15 cellular contexts compared by ENCODE assay signal in genomic region chr2:169716938-169717690, GRCh38. TPM values are rescaled to one million over a fixed set of nuclear protein-coding genes. Genes with fewer than 3 reads are reported as not detected.
A peak's percentile ranks its signal among the peaks of the same experiment; 100 is the strongest.
DNase-seq lines count a peak whose midpoint lies in the region; ATAC-seq, FAIRE-seq and TF ChIP-seq lines count a peak whose summit lies in the region.
"Had no signal": no experiment of that assay in that cellular context is flagged by ENCODE, and none has a peak within 500 bp of the region (broad histone marks: within the 10 kb centered on the region; RNA-seq: fewer than 3 reads in every experiment).

No MANE protein-coding gene starts in this region.

- H3K27ac ChIP-seq in A549 (peak overlapping the region in 1 of 2 experiments; percentile 47; a peak in 4 of 6 replicates), ascending aorta (no peak overlapping the region)

- peaks cover 12% of the 10 kb centered on the region for H3K4me1 ChIP-seq in A549
- peaks cover 0 to 3% of the 10 kb centered on the region in 2 donors for H3K4me1 ChIP-seq in ascending aorta
- H3K4me1 ChIP-seq: HAP-1 had no signal

- TF ChIP-seq POLR2A in A549 (IDR thresholded peaks at IDR 0.05; ENCODE audit: low read length) = no peak

- WGBS in A549 (ENCODE audit: missing lambda C conversion rate) = 63% methylated on average over 12 of the region's 12 CpGs

- TF ChIP-seq CTCF in A549 (IDR thresholded peaks at IDR 0.05) (no peak), WTC11 (IDR thresholded peaks at IDR 0.05) (no peak), progenitor cell of endocrine pancreas (IDR thresholded peaks at IDR 0.05; ENCODE audit: unreplicated experiment) (no peak), ascending aorta (IDR thresholded peaks at IDR 0.05) (no peak)

- H3K36me3 ChIP-seq in ascending aorta = no peaks in the 10 kb centered on the region
- H3K36me3 ChIP-seq: HAP-1 had no signal

- no peaks in the 10 kb centered on the region for H3K9me3 ChIP-seq in A549
- no peaks in the 10 kb centered on the region for H3K9me3 ChIP-seq in ascending aorta

- intact Hi-C loops in ascending aorta (cut with DNase I) = no loop called here

- no peak for TF ChIP-seq RAD21 in A549 (conservative IDR thresholded peaks at IDR 0.05 in 1 of 2, IDR thresholded peaks at IDR 0.05 in 1 of 2)

- ATAC-seq in A549 = peak in 1 of 2 experiments; percentile 52; a peak in 3 of 6 replicates
- ATAC-seq in WTC11 = no peak

- no peak for FAIRE-seq in A549 (lab: Jason Lieb, UNC)
- FAIRE-seq: kidney had no signal

- POLR2A ChIA-PET in A549 (lab: Yijun Ruan, JAX) (no interaction called here), WTC11 (lab: Charles Lee) (no interaction called here)

- no peak overlapping the region for H3K4me3 Mint-ChIP-seq in WTC11
- H3K4me3 Mint-ChIP-seq in progenitor cell of endocrine pancreas (ENCODE audit: low read depth) = no peak overlapping the region

- CTCF ChIA-PET in A549 (lab: Yijun Ruan, JAX) (interaction anchor here (0.6 kb wide), 1 partner anchor 285 kb away, joined by 4 read pairs; no protein-coding TSS in a partner anchor), WTC11 (lab: Charles Lee) (no interaction called here)

- no peaks in the 10 kb centered on the region for H3K27me3 ChIP-seq in ascending aorta

- H3K36me3 Mint-ChIP-seq in WTC11 = no peaks in the 10 kb centered on the region
- no peaks in the 10 kb centered on the region for H3K36me3 Mint-ChIP-seq in progenitor cell of endocrine pancreas (ENCODE audit: insufficient read depth)

- H3K27ac Mint-ChIP-seq in WTC11 (no peak overlapping the region; the same call in 1 of the 2 replicates), progenitor cell of endocrine pancreas (no peak overlapping the region)

- H3K9me3 Mint-ChIP-seq in WTC11 (no peaks in the 10 kb centered on the region), progenitor cell of endocrine pancreas (ENCODE audit: low read depth) (no peaks in the 10 kb centered on the region)

- H3K27me3 Mint-ChIP-seq in WTC11 (ENCODE audit: low read depth) (no peaks in the 10 kb centered on the region; the same call in 1 of the 2 replicates), progenitor cell of endocrine pancreas (no peaks in the 10 kb centered on the region)

- no peak for TF ChIP-seq EP300 in A549 (IDR thresholded peaks at IDR 0.05)

- peak in 1 of 2 experiments; percentile 57 for DNase-seq in A549 (ENCODE audit: low read depth in 1 of 2, low spot score in 1 of 2)
- peak; percentile 57 for DNase-seq in NCI-H146 (lab: John Stamatoyannopoulos, UW)
- DNase-seq in WTC11 (ENCODE audit: low spot score) = no peak
- peak; percentile 26 for DNase-seq in left kidney (ENCODE audit: low read depth, low spot score)
- no peak for DNase-seq in progenitor cell of endocrine pancreas (ENCODE audit: low spot score, unreplicated experiment)
- no peak for DNase-seq in ascending aorta (ENCODE audit: low spot score in 2 of 2)
- no peak for DNase-seq in NCI-H187 treated with DMSO at 0.1 percent for 48 hours (lab: John Stamatoyannopoulos, UW)
- DNase-seq in stimulated activated naive CD4-positive, alpha-beta T cell treated with Interleukin-2 at 50 U/mL for 16 hours (lab: John Stamatoyannopoulos, UW) = no peak
- DNase-seq: activated CD4-positive, CD25-positive, alpha-beta regulatory T cell treated with anti-CD3 and anti-CD28 coated beads, Interleukin-2, amount 50 U/mL, for 72 hours; central memory CD4-positive, alpha-beta T cell; DND-41; kidney; stimulated activated CD4-positive, alpha-beta T cell treated with anti-CD3 and anti-CD28 coated beads, Interleukin-15, amount 100 ng/mL, for 24 hours had no signal

- peaks cover 10% of the 10 kb centered on the region for H3K4me1 Mint-ChIP-seq in WTC11
- H3K4me1 Mint-ChIP-seq in progenitor cell of endocrine pancreas (ENCODE audit: low read depth) = peaks cover 15% of the 10 kb centered on the region

- H3K4me3 ChIP-seq in A549 (no peak overlapping the region), ascending aorta (no peak overlapping the region)
- H3K4me3 ChIP-seq: HAP-1 had no signal

- H3K4me2 ChIP-seq in A549 = peak overlapping the region; percentile 27; the same call in 2 of the 3 replicates

TF ChIP-seq in A549, 52 proteins besides CTCF, POLR2A, EP300 and RAD21:
- TF ChIP-seq CBX8 (IDR thresholded peaks at IDR 0.05) (no peak), MAZ (IDR thresholded peaks at IDR 0.05; ENCODE audit: borderline replicate concordance, low read depth, low read length) (no peak), EHMT2 (IDR thresholded peaks at IDR 0.05; ENCODE audit: low read depth) (no peak)
TF ChIP-seq in A549: peak in this region for 0.

TF ChIP-seq in WTC11, 78 proteins besides CTCF, POLR2A, EP300 and RAD21:
- TF ChIP-seq MAX (CRISPR knock-in tag; IDR thresholded peaks at IDR 0.05) = no peak
- peak; percentile 79 for TF ChIP-seq GABPB1 (CRISPR knock-in tag; IDR thresholded peaks at IDR 0.05)

RNA-seq across cellular contexts. Expression of gene KLHL23, which starts 16.5 kb away (rescaled TPM):
- polyA plus RNA-seq in A549 (2011; rRNA removed) (19.6 and 22.9 TPM in 2 replicates), A549 (2017; fragmentation: RNase III; extraction: RNeasy Plus Mini Kit Qiagen cat#74134 plus additional on column Dnase treatment) (10.1 to 11.0 TPM (median 10.8 TPM) in 3 replicates)
- 5.0 and 7.0 TPM in 2 replicates for polyA plus RNA-seq in A549 (2012; cell fraction: cytosol; rRNA removed)
- 2.3 and 2.9 TPM in 2 replicates for polyA plus RNA-seq in A549 (2012; cell fraction: nucleus; rRNA removed)
- 8.4 and 10.5 TPM in 2 replicates for polyA minus RNA-seq in A549 (2011; rRNA and poly(A)+ RNA removed)
- total RNA-seq in WTC11 (2021) (44.2 to 45.8 TPM (median 45.6 TPM) in 3 replicates), progenitor cell of endocrine pancreas (50.1 and 56.9 TPM in 2 replicates), ascending aorta (1.9 TPM)

RNA-seq across cellular contexts. Expression of gene PHOSPHO2, which starts 22.8 kb away (rescaled TPM):
- polyA plus RNA-seq in A549 (2011; rRNA removed) = 4.0 and 5.1 TPM in 2 replicates
- polyA plus RNA-seq in A549 (2012; cell fraction: cytosol; rRNA removed) = 1.1 TPM in 2 replicates
- 0.48 and 1.4 TPM in 2 replicates for polyA plus RNA-seq in A549 (2012; cell fraction: nucleus; rRNA removed)
- polyA plus RNA-seq in A549 (2017; fragmentation: RNase III; extraction: RNeasy Plus Mini Kit Qiagen cat#74134 plus additional on column Dnase treatment) = 3.9 to 4.4 TPM (median 4.3 TPM) in 3 replicates
- 0.78 and 1.1 TPM in 2 replicates for polyA minus RNA-seq in A549 (2011; rRNA and poly(A)+ RNA removed)
- total RNA-seq in WTC11 (2021) = 6.1 to 8.1 TPM (median 7.3 TPM) in 3 replicates
- 13.5 and 17.3 TPM in 2 replicates for total RNA-seq in progenitor cell of endocrine pancreas
- total RNA-seq in ascending aorta = not detected

RNA-seq across cellular contexts. Expression of gene CFAP210, which starts 22.9 kb away (rescaled TPM):
- polyA plus RNA-seq in A549 (2011; rRNA removed) (0.07 and 0.31 TPM in 2 replicates), A549 (2017; fragmentation: RNase III; extraction: RNeasy Plus Mini Kit Qiagen cat#74134 plus additional on column Dnase treatment) (0.30 to 0.35 TPM (median 0.34 TPM) in 3 replicates)
- 0.12 and 0.13 TPM in 2 replicates for polyA plus RNA-seq in A549 (2012; cell fraction: cytosol; rRNA removed)
- polyA plus RNA-seq in A549 (2012; cell fraction: nucleus; rRNA removed) = 0.05 and 0.06 TPM in 2 replicates
- not detected in 2 replicates for polyA minus RNA-seq in A549 (2011; rRNA and poly(A)+ RNA removed)
- total RNA-seq in WTC11 (2021) (0.20 to 0.60 TPM (median 0.25 TPM) in 3 replicates), progenitor cell of endocrine pancreas (1.2 and 1.6 TPM in 2 replicates), ascending aorta (not detected)
- total RNA-seq: fibroblast of lung had no signal
- polyA plus RNA-seq: fibroblast of lung had no signal

Comparison
In these comparisons a context has a peak if more than half of its experiments do, and no peak if none do; other contexts are left out.
1. DNase-seq: peak in NCI-H146 (single experiment) and left kidney (single experiment); none in WTC11 (single experiment), progenitor cell of endocrine pancreas (single experiment), ascending aorta (0 of 2), NCI-H187 treated with DMSO at 0.1 percent for 48 hours (single experiment) and stimulated activated naive CD4-positive, alpha-beta T cell treated with Interleukin-2 at 50 U/mL for 16 hours (single experiment).
2. RNA of gene KLHL23, which starts 16.5 kb away (total RNA-seq): 50.1 to 56.9 TPM in progenitor cell of endocrine pancreas and 44.2 to 45.8 TPM in WTC11; 1.9 TPM in ascending aorta (single experiment); every median in the first group is over 10 times any median in the second.